8 cellular contexts compared by ENCODE assay signal in genomic region chr2:24084386-24085375, GRCh38. TPM values are rescaled to one million over a fixed set of nuclear protein-coding genes. Genes with fewer than 3 reads are reported as not detected.
DNase-seq lines count a peak whose midpoint lies in the region; ATAC-seq and TF ChIP-seq lines count a peak whose summit lies in the region.

TSS of gene TP53I3 (minus strand) at chr2:24084834. CDS start at chr2:24084326, 508 bp downstream.

- intact Hi-C loops in CD8-positive, alpha-beta T cell (cut with DNase I, micrococcal nuclease), result loop anchor here (1.0 to 5.0 kb wide), 6 partner anchors 38 to 260 kb away; partner anchors contain the start of genes ATAD2B (in 2 of the 2), FAM228B (in 1 of the 2) and PFN4 (in 1 of the 2)

- POLR2A ChIA-PET in CD8-positive, alpha-beta T cell (lab: Charles Lee), result interaction anchor here (0.6 to 2.4 kb wide), 5 partner anchors 37 to 264 kb away, joined by 3 to 12 read pairs (median 3); partner anchors contain the start of genes ATAD2B and WDCP
- POLR2A ChIA-PET in activated CD8-positive, alpha-beta T cell treated with anti-CD3 and anti-CD28 coated beads, Interleukin-2, amount 10 ng/mL, durations not matched to agents 7 days and 5 days (lab: Charles Lee), result interaction anchor here (0.6 to 2.3 kb wide), 10 partner anchors 9 to 260 kb away, joined by 3 to 22 read pairs (median 4); partner anchors contain the start of genes ATAD2B, SF3B6 and WDCP

- peak within 1 kb of the TSS in 1 of 2 experiments; percentile 32 for H3K23ac ChIP-seq in mesenchymal stem cell (ENCODE audit: low read length in 2 of 2)

- H3K4me1 Mint-ChIP-seq in CD8-positive, alpha-beta T cell (ENCODE audit: low read depth), result peaks cover 14% of the 10 kb centered on the region
- peaks cover 19% of the 10 kb centered on the region for H3K4me1 Mint-ChIP-seq in activated CD8-positive, alpha-beta T cell treated with anti-CD3 and anti-CD28 coated beads, Interleukin-2, amount 10 ng/mL, durations not matched to agents 7 days and 5 days (ENCODE audit: low read depth)
- peaks cover 8 to 9% of the 10 kb centered on the region in 2 donors for H3K4me1 Mint-ChIP-seq in effector memory CD8-positive, alpha-beta T cell (ENCODE audit: low read depth in 2 of 2)

- peaks cover 20% of the 10 kb centered on the region for H3K36me3 Mint-ChIP-seq in CD8-positive, alpha-beta T cell
- peaks cover 9% of the 10 kb centered on the region for H3K36me3 Mint-ChIP-seq in activated CD8-positive, alpha-beta T cell treated with anti-CD3 and anti-CD28 coated beads, Interleukin-2, amount 10 ng/mL, durations not matched to agents 7 days and 5 days (ENCODE audit: low read depth)
- peaks cover 29% of the 10 kb centered on the region for H3K36me3 Mint-ChIP-seq in effector memory CD8-positive, alpha-beta T cell (ENCODE audit: insufficient read depth)

- H3K27me3 Mint-ChIP-seq in CD8-positive, alpha-beta T cell (ENCODE audit: low read depth), result no peaks in the 10 kb centered on the region
- H3K27me3 Mint-ChIP-seq in activated CD8-positive, alpha-beta T cell treated with anti-CD3 and anti-CD28 coated beads, Interleukin-2, amount 10 ng/mL, durations not matched to agents 7 days and 5 days (ENCODE audit: low read depth), result no peaks in the 10 kb centered on the region
- H3K27me3 Mint-ChIP-seq in effector memory CD8-positive, alpha-beta T cell, result no peaks in the 10 kb centered on the region

- H4K8ac ChIP-seq in mesenchymal stem cell (ENCODE audit: low read length), result peak within 1 kb of the TSS; percentile 96

- 4% methylated on average over 47 of the region's 50 CpGs for WGBS in mesenchymal stem cell

- TF ChIP-seq CTCF in CD8-positive, alpha-beta T cell (IDR thresholded peaks at IDR 0.05), result peak; percentile 82

- H2BK15ac ChIP-seq in mesenchymal stem cell (ENCODE audit: low read depth, poor library complexity, severe bottlenecking), result peak within 1 kb of the TSS; percentile 88

- H3K79me1 ChIP-seq in mesenchymal stem cell (replicated peaks; ENCODE audit: low read length, poor library complexity, severe bottlenecking), result peaks cover 28% of the 10 kb centered on the region

- no peaks in the 10 kb centered on the region for H3K9me3 ChIP-seq in CD8-positive, alpha-beta T cell (ENCODE audit: low read length)
- H3K9me3 ChIP-seq in mesenchymal stem cell (ENCODE audit: control insufficient read depth, low read length), result no peaks in the 10 kb centered on the region

- peak; percentile 64 to 90 (median 73) for DNase-seq in CD8-positive, alpha-beta T cell
- DNase-seq in NCI-H748 (lab: John Stamatoyannopoulos, UW; ENCODE audit: unreplicated experiment) (peak; percentile 90), mesenchymal stem cell (peak; percentile 93)
- DNase-seq in activated CD8-positive, alpha-beta T cell treated with anti-CD3 and anti-CD28 coated beads, Interleukin-2, amount 10 ng/mL, durations not matched to agents 7 days and 5 days, result peak; percentile 84
- DNase-seq in effector memory CD8-positive, alpha-beta T cell, result peak; percentile 79 to 84 (median 83)
- DNase-seq in stimulated activated CD8-positive, alpha-beta memory T cell treated with anti-CD3 and anti-CD28 coated beads, Interleukin-12 subunit alpha, Interleukin-12 subunit beta, amount 100 ng/mL, for 1 hour (ENCODE audit: low read depth), result peak; percentile 60

- no peaks in the 10 kb centered on the region for H3K27me3 ChIP-seq in CD8-positive, alpha-beta T cell (ENCODE audit: insufficient read depth, low read length)
- no peaks in the 10 kb centered on the region for H3K27me3 ChIP-seq in mesenchymal stem cell (ENCODE audit: control insufficient read depth in 1 of 2, insufficient read depth in 1 of 2, low read length in 2 of 2)

- H3K36me3 ChIP-seq in CD8-positive, alpha-beta T cell (ENCODE audit: insufficient read depth, low read length), result no peaks in the 10 kb centered on the region
- H3K36me3 ChIP-seq in mesenchymal stem cell (ENCODE audit: control insufficient read depth in 1 of 2, insufficient read depth in 2 of 2, low read depth in 1 of 2, low read length in 2 of 2), result peaks cover 22 to 30% of the 10 kb centered on the region in 2 experiments

- H2BK120ac ChIP-seq in mesenchymal stem cell (ENCODE audit: low read depth, low read length), result peak within 1 kb of the TSS; percentile 86

- peak within 1 kb of the TSS; percentile 51 to 75 for H2BK12ac ChIP-seq in mesenchymal stem cell (ENCODE audit: low read length in 2 of 2)

- H3K18ac ChIP-seq in mesenchymal stem cell (ENCODE audit: low read depth in 1 of 2, low read length in 2 of 2), result peak within 1 kb of the TSS; percentile 94 to 97

- H3K27ac Mint-ChIP-seq in CD8-positive, alpha-beta T cell, result peak within 1 kb of the TSS; percentile 79
- H3K27ac Mint-ChIP-seq in activated CD8-positive, alpha-beta T cell treated with anti-CD3 and anti-CD28 coated beads, Interleukin-2, amount 10 ng/mL, durations not matched to agents 7 days and 5 days, result peak within 1 kb of the TSS; percentile 92
- peak within 1 kb of the TSS in 1 of 2 donors; percentile 53 for H3K27ac Mint-ChIP-seq in effector memory CD8-positive, alpha-beta T cell

- H3K4me2 ChIP-seq in mesenchymal stem cell (ENCODE audit: low read length, poor library complexity, severe bottlenecking), result peak within 1 kb of the TSS; percentile 61

- peak within 1 kb of the TSS; percentile 87 for H3K4me3 ChIP-seq in CD8-positive, alpha-beta T cell (ENCODE audit: low read depth, low read length)
- peak within 1 kb of the TSS; percentile 71 to 93 for H3K4me3 ChIP-seq in mesenchymal stem cell (ENCODE audit: insufficient read depth in 1 of 2, low read depth in 1 of 2, low read length in 2 of 2)

- ATAC-seq in CD8-positive, alpha-beta T cell, result peak; percentile 88
- peak; percentile 85 for ATAC-seq in GM19395 (IDR thresholded peaks at IDR 0.05; ENCODE audit: unreplicated experiment)
- peak; percentile 69 for ATAC-seq in HG03521 (IDR thresholded peaks at IDR 0.05; ENCODE audit: unreplicated experiment)
- peak; percentile 97 for ATAC-seq in activated CD8-positive, alpha-beta T cell treated with anti-CD3 and anti-CD28 coated beads, Interleukin-2, amount 10 ng/mL, durations not matched to agents 7 days and 5 days
- ATAC-seq in effector memory CD8-positive, alpha-beta T cell (replicated peaks), result peak; percentile 95

- H2AFZ ChIP-seq in mesenchymal stem cell (ENCODE audit: low read depth, low read length), result peak within 1 kb of the TSS; percentile 92

- H3K14ac ChIP-seq in mesenchymal stem cell (ENCODE audit: low read length in 2 of 2), result peak within 1 kb of the TSS in 1 of 2 experiments; percentile 69

- H3K4ac ChIP-seq in mesenchymal stem cell (ENCODE audit: low read depth in 1 of 2, low read length in 2 of 2), result peak within 1 kb of the TSS; percentile 70 to 84

- peak within 1 kb of the TSS; percentile 95 for H3K9ac ChIP-seq in mesenchymal stem cell (ENCODE audit: low read length)

- H4K91ac ChIP-seq in mesenchymal stem cell (ENCODE audit: low read length), result peak within 1 kb of the TSS; percentile 95

- peak within 1 kb of the TSS; percentile 83 for H2AK5ac ChIP-seq in mesenchymal stem cell (ENCODE audit: low read length, severe bottlenecking)

- H3K4me3 Mint-ChIP-seq in CD8-positive, alpha-beta T cell, result peak within 1 kb of the TSS; percentile 88
- H3K4me3 Mint-ChIP-seq in activated CD8-positive, alpha-beta T cell treated with anti-CD3 and anti-CD28 coated beads, Interleukin-2, amount 10 ng/mL, durations not matched to agents 7 days and 5 days, result peak within 1 kb of the TSS; percentile 88
- peak within 1 kb of the TSS; percentile 77 to 85 for H3K4me3 Mint-ChIP-seq in effector memory CD8-positive, alpha-beta T cell

- no peaks in the 10 kb centered on the region for H3K9me3 Mint-ChIP-seq in CD8-positive, alpha-beta T cell
- H3K9me3 Mint-ChIP-seq in activated CD8-positive, alpha-beta T cell treated with anti-CD3 and anti-CD28 coated beads, Interleukin-2, amount 10 ng/mL, durations not matched to agents 7 days and 5 days (ENCODE audit: insufficient read depth), result no peaks in the 10 kb centered on the region
- no peaks in the 10 kb centered on the region for H3K9me3 Mint-ChIP-seq in effector memory CD8-positive, alpha-beta T cell

- H3K4me1 ChIP-seq in CD8-positive, alpha-beta T cell (ENCODE audit: insufficient read depth, low read length), result peaks cover 13% of the 10 kb centered on the region
- peaks cover 7% of the 10 kb centered on the region for H3K4me1 ChIP-seq in mesenchymal stem cell (ENCODE audit: control insufficient read depth, insufficient read depth, low read depth, low read length)

- no peak within 1 kb of the TSS for H3K27ac ChIP-seq in CD8-positive, alpha-beta T cell (ENCODE audit: low read depth, low read length)
- H3K27ac ChIP-seq in mesenchymal stem cell (ENCODE audit: low read length, poor library complexity, severe bottlenecking), result peak within 1 kb of the TSS; percentile 94

- CTCF ChIA-PET in CD8-positive, alpha-beta T cell (lab: Charles Lee), result interaction anchor here (0.6 to 3.3 kb wide), 32 partner anchors 8 to 1296 kb away, joined by 3 to 47 read pairs (median 4); partner anchors contain the start of genes ATAD2B, SF3B6, UBXN2A and WDCP
- CTCF ChIA-PET in activated CD8-positive, alpha-beta T cell treated with anti-CD3 and anti-CD28 coated beads, Interleukin-2, amount 10 ng/mL, durations not matched to agents 7 days and 5 days (lab: Charles Lee), result interaction anchor here (0.6 to 4.6 kb wide), 41 partner anchors 8 to 743 kb away, joined by 3 to 74 read pairs (median 5); partner anchors contain the start of genes ATAD2B, FAM228B, FKBP1B and PFN4

- peak within 1 kb of the TSS; percentile 78 for H2BK5ac ChIP-seq in mesenchymal stem cell (ENCODE audit: low read depth, low read length, poor library complexity, severe bottlenecking)

RNA-seq across cellular contexts. Expression of gene TP53I3, which starts in this region (rescaled TPM):
- total RNA-seq in CD8-positive, alpha-beta T cell, result under 1 TPM in 1 of 2 experiments, not detected in 1; 0.17 TPM
- total RNA-seq in activated CD8-positive, alpha-beta T cell treated with anti-CD3 and anti-CD28 coated beads, Interleukin-2, amount 10 ng/mL, durations not matched to agents 7 days and 5 days, result 1 to 10 TPM; 5.3 to 6.5 TPM
- polyA plus RNA-seq in mesenchymal stem cell (2013, experiment 1 of 2), result 41.1 TPM
- polyA plus RNA-seq in mesenchymal stem cell (2013, experiment 2 of 2), result 39.5 TPM

Comparison
In these comparisons a context has a peak if more than half of its experiments do, and no peak if none do; other contexts are left out.
1. RNA of gene TP53I3 (total RNA-seq): 5.3 to 6.5 TPM in activated CD8-positive, alpha-beta T cell treated with anti-CD3 and anti-CD28 coated beads, Interleukin-2, amount 10 ng/mL, durations not matched to agents 7 days and 5 days; 0.17 TPM in CD8-positive, alpha-beta T cell; every median in the first group is over 4 times any median in the second.
2. Peak in DNase-seq, ATAC-seq and H3K4me3 ChIP-seq in CD8-positive, alpha-beta T cell; RNA of the gene not detected or under 1 TPM.
3. Peak in every context shown above with its lines, with median percentiles within 50 percentile points of each other: ATAC-seq, DNase-seq and H3K4me3 Mint-ChIP-seq.